ENCODE assay signal across 23 cellular contexts in the genomic region with DNA sequence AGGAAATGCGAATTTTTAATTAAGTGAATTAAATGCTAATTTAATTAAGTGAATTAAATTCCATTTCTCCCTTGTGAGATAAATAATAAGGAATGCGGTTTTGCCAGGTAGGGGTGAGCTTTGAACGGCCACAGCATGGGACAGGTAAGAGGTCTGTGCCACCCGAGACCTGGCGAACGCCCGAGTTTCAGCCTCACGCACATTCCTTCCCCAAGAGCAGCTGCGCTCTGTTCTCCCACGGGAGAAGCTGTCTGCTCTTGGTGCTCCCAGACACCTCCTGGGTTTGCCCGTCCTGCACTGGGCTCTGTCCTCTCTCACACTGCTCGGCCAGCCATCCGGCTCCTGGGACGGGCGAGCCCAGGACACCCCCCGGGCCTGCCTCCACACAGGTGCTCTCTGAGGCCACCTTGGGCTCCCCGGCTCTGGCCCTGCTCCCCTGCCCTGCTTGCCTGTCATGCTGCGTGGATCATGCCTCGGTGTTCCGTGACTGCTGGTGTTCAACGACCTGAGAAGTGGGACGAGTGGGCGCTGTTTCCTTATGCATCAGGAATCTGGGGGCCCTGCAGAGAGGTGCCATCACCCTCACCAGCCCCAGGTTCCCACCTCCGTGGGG. TPM values are rescaled to one million over a fixed set of nuclear protein-coding genes. Genes with fewer than 3 reads are reported as not detected.
DNase-seq lines count a peak whose midpoint lies in the region; ATAC-seq and TF ChIP-seq lines count a peak whose summit lies in the region.
"Had no signal": no experiment of that assay in that cellular context is flagged by ENCODE, and none has a peak within 500 bp of the region (broad histone marks: within the 10 kb centered on the region; RNA-seq: fewer than 3 reads in every experiment).

No MANE protein-coding gene starts in this region.

- no TSS peak for BruUV-seq in HCT116 (replicated peaks; lab: Mats Ljungman, UMichigan)

- intact Hi-C loops in HCT116 (cut with micrococcal nuclease): no loop called here
- intact Hi-C loops in left colon (cut with DNase I, micrococcal nuclease): no loop called here
- intact Hi-C loops in gastrocnemius medialis (cut with DNase I; ENCODE audit: low total_unique reads): no loop called here

- H3K9me2 ChIP-seq in HCT116 (ENCODE audit: insufficient read depth): no peaks in the 10 kb centered on the region

- H2AFZ ChIP-seq in HCT116 (ENCODE audit: low read depth, low read length, poor library complexity, severe bottlenecking): no peak overlapping the region
- H2AFZ ChIP-seq: parathyroid adenoma had no signal

- ATAC-seq in HCT116 (peak; percentile 25; the same call in 1 of the 2 replicates), left colon (peak; percentile 16), gastrocnemius medialis (peak; percentile 20 to 23), HG03520 (IDR thresholded peaks at IDR 0.05; ENCODE audit: unreplicated experiment) (no peak)
- ATAC-seq: left lung, WTC11 had no signal

- TF ChIP-seq CTCF in HCT116 (IDR thresholded peaks at IDR 0.05 in 2 of 3, conservative IDR thresholded peaks at IDR 0.05 in 1 of 3; ENCODE audit: borderline replicate concordance in 1 of 3, insufficient read depth in 1 of 3, low read depth in 2 of 3, low read length in 2 of 3): no peak
- TF ChIP-seq CTCF in gastrocnemius medialis (IDR thresholded peaks at IDR 0.05 in 4 of 5, conservative IDR thresholded peaks at IDR 0.05 in 1 of 5): no peak
- no peak for TF ChIP-seq CTCF in tibial nerve (IDR thresholded peaks at IDR 0.05)

- no peak for TF ChIP-seq POLR2A in HCT116 (IDR thresholded peaks at IDR 0.05; ENCODE audit: borderline replicate concordance, extremely low read depth, insufficient read depth, insufficient read length)
- no peak for TF ChIP-seq POLR2A in gastrocnemius medialis (IDR thresholded peaks at IDR 0.05)
- TF ChIP-seq POLR2A in tibial nerve (IDR thresholded peaks at IDR 0.05): no peak

- no peaks in the 10 kb centered on the region for H3K79me2 ChIP-seq in HCT116 (ENCODE audit: insufficient read depth, low read length)
- H3K79me2 ChIP-seq: parathyroid adenoma had no signal

- no peak overlapping the region for H3K4me3 ChIP-seq in HCT116 (replicated peaks in 1 of 2; ENCODE audit: low read depth in 1 of 2, low read length in 2 of 2)
- no peak overlapping the region for H3K4me3 ChIP-seq in gastrocnemius medialis
- H3K4me3 ChIP-seq in tibial nerve: no peak overlapping the region
- H3K4me3 ChIP-seq: left lung had no signal

- 75 to 84% methylated on average over 24 of the region's 24 CpGs for WGBS in tibial nerve, 2 donors

- no peak for TF ChIP-seq EP300 in tibial nerve (IDR thresholded peaks at IDR 0.05)

- in situ Hi-C loops in gastrocnemius medialis (cut with MboI; ENCODE audit: low sequenced_read_pairs in 4 of 4): no loop called here

- no peaks in the 10 kb centered on the region for H4K20me1 ChIP-seq in HCT116 (ENCODE audit: insufficient read depth)

- no peak overlapping the region for H3K27ac ChIP-seq in HCT116 (ENCODE audit: low read depth, low read length)
- peak overlapping the region; percentile 50 to 99 (median 82) for H3K27ac ChIP-seq in gastrocnemius medialis
- H3K27ac ChIP-seq in tibial nerve: no peak overlapping the region
- H3K27ac ChIP-seq: epithelial cell of prostate, left lung, parathyroid adenoma had no signal

- DNase-seq in NCI-H2171 treated with DMSO at 0.1 percent for 48 hours (lab: John Stamatoyannopoulos, UW): peak; percentile 25
- DNase-seq in NCI-H2171 (lab: John Stamatoyannopoulos, UW): no peak
- no peak for DNase-seq in HCT116 (ENCODE audit: low read depth, low spot score)
- no peak for DNase-seq in left colon
- peak in 1 of 2 donors; percentile 19 for DNase-seq in gastrocnemius medialis
- DNase-seq in tibial nerve (ENCODE audit: low spot score in 2 of 2): no peak
- no peak for DNase-seq in NOMO-1 (lab: John Stamatoyannopoulos, UW; ENCODE audit: unreplicated experiment in 2 of 2)
- DNase-seq: 8988T; activated CD4-positive, alpha-beta T cell treated with anti-CD3 and anti-CD28 coated beads, Interleukin-2, amount 50 U/mL, for 4 hours; activated gamma-delta T cell; CD4-positive, alpha-beta memory T cell; KG1; MM.1S; NCI-H1436; NCI-H2107; NCI-H524; RPMI8226; T-helper 9 cell had no signal

- TF ChIP-seq RAD21 in HCT116 (IDR thresholded peaks at IDR 0.05; ENCODE audit: low read depth): no peak

- POLR2A ChIA-PET in HCT116 (lab: Charles Lee): no interaction called here

- CTCF ChIA-PET in HCT116 (lab: Charles Lee): no interaction called here

- peaks cover 1 to 3% of the 10 kb centered on the region in 2 experiments; a peak in 2 of 4 replicates for H3K9me3 ChIP-seq in HCT116 (ENCODE audit: control insufficient read depth in 1 of 2, insufficient read depth in 1 of 2, low read depth in 1 of 2, low read length in 2 of 2)
- H3K9me3 ChIP-seq in gastrocnemius medialis: no peaks in the 10 kb centered on the region
- peaks cover 0 to 40% (median 8%) of the 10 kb centered on the region in 4 donors for H3K9me3 ChIP-seq in tibial nerve

- H3K4me1 ChIP-seq in HCT116 (ENCODE audit: control insufficient read depth in 1 of 2, insufficient read depth in 2 of 2, low read length in 2 of 2) (peaks cover 4 to 9% of the 10 kb centered on the region in 2 experiments), gastrocnemius medialis (peaks cover 0 to 14% of the 10 kb centered on the region in 2 donors), tibial nerve (no peaks in the 10 kb centered on the region)
- H3K4me1 ChIP-seq: parathyroid adenoma had no signal

- no peak overlapping the region for H3K9ac ChIP-seq in HCT116 (ENCODE audit: low read length)
- H3K9ac ChIP-seq: parathyroid adenoma had no signal

- H3K36me3 ChIP-seq in HCT116 (ENCODE audit: control insufficient read depth in 1 of 2, insufficient read depth in 2 of 2, low read length in 2 of 2): peaks cover 0 to 3% of the 10 kb centered on the region in 2 experiments; a peak in 2 of 4 replicates
- peaks cover 0 to 36% of the 10 kb centered on the region in 2 donors for H3K36me3 ChIP-seq in gastrocnemius medialis
- H3K36me3 ChIP-seq in tibial nerve: peaks cover 0 to 50% (median 0%) of the 10 kb centered on the region in 3 donors

- H3K27me3 ChIP-seq in HCT116 (ENCODE audit: insufficient read depth, low read length) (no peaks in the 10 kb centered on the region), gastrocnemius medialis (no peaks in the 10 kb centered on the region), tibial nerve (no peaks in the 10 kb centered on the region)
- H3K27me3 ChIP-seq: left lung had no signal

- H3K4me2 ChIP-seq in HCT116 (ENCODE audit: low read length): no peak overlapping the region

- RAD21 ChIA-PET in HCT116 (lab: Charles Lee; ENCODE audit: low non-redundant PET in 1 of 2, low total read pairs in 2 of 2, uncharacterized antibody in 2 of 2, unreplicated experiment in 2 of 2): no interaction called here

TF ChIP-seq in HCT116, 20 proteins besides CTCF, POLR2A, EP300 and RAD21:
- TF ChIP-seq, protein P1, sequence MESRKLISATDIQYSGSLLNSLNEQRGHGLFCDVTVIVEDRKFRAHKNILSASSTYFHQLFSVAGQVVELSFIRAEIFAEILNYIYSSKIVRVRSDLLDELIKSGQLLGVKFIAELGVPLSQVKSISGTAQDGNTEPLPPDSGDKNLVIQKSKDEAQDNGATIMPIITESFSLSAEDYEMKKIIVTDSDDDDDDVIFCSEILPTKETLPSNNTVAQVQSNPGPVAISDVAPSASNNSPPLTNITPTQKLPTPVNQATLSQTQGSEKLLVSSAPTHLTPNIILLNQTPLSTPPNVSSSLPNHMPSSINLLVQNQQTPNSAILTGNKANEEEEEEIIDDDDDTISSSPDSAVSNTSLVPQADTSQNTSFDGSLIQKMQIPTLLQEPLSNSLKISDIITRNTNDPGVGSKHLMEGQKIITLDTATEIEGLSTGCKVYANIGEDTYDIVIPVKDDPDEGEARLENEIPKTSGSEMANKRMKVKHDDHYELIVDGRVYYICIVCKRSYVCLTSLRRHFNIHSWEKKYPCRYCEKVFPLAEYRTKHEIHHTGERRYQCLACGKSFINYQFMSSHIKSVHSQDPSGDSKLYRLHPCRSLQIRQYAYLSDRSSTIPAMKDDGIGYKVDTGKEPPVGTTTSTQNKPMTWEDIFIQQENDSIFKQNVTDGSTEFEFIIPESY (IDR thresholded peaks at IDR 0.05; ENCODE audit: extremely low read depth, insufficient replicate concordance, low read length): no peak
- TF ChIP-seq POLR2AphosphoS5 (IDR thresholded peaks at IDR 0.05; ENCODE audit: low read depth, low read length): no peak
- no peak for TF ChIP-seq CBX3 (IDR thresholded peaks at IDR 0.05; ENCODE audit: low read depth)
- TF ChIP-seq, protein P2, sequence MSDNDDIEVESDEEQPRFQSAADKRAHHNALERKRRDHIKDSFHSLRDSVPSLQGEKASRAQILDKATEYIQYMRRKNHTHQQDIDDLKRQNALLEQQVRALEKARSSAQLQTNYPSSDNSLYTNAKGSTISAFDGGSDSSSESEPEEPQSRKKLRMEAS (IDR thresholded peaks at IDR 0.05): no peak
- TF ChIP-seq FOSL1 (IDR thresholded peaks at IDR 0.05; ENCODE audit: low read depth): no peak
- no peak for TF ChIP-seq ELF1 (IDR thresholded peaks at IDR 0.05; ENCODE audit: borderline replicate concordance, low read depth)
- no peak for TF ChIP-seq EGR1 (IDR thresholded peaks at IDR 0.05; ENCODE audit: low read depth)
- no peak for TF ChIP-seq EZH2 (IDR thresholded peaks at IDR 0.05)
- no peak for TF ChIP-seq ZNF274 (IDR thresholded peaks at IDR 0.05; ENCODE audit: low read depth, low read length)
- TF ChIP-seq JUND (IDR thresholded peaks at IDR 0.05): no peak
- no peak for TF ChIP-seq YY1 (IDR thresholded peaks at IDR 0.05; ENCODE audit: extremely low read depth, insufficient replicate concordance, low read depth, low read length)
- TF ChIP-seq TCF7L2 (IDR thresholded peaks at IDR 0.05; ENCODE audit: borderline replicate concordance, extremely low read depth, insufficient read depth, insufficient read length): no peak
- TF ChIP-seq ZFX (IDR thresholded peaks at IDR 0.05): no peak
- TF ChIP-seq, protein P3, sequence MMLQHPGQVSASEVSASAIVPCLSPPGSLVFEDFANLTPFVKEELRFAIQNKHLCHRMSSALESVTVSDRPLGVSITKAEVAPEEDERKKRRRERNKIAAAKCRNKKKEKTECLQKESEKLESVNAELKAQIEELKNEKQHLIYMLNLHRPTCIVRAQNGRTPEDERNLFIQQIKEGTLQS (IDR thresholded peaks at IDR 0.05): no peak

RNA-seq across cellular contexts. Expression of a gene that starts 13.7 kb away (rescaled TPM):
- total RNA-seq in HCT116 (2021; ENCODE audit: unreplicated experiment) (33.1 TPM), left colon (10 to 100 TPM; 13.4 to 17.6 TPM), gastrocnemius medialis (10 to 100 TPM; 54.8 to 94.9 (median 82.9) TPM), tibial nerve (10 to 100 TPM; 27.6 to 40.8 (median 35.7) TPM)
- polyA plus RNA-seq in HCT116 (2012): 17.8 and 18.1 TPM in 2 replicates

RNA-seq across cellular contexts. Expression of a gene that starts 40.1 kb away (rescaled TPM):
- 54.8 TPM for total RNA-seq in HCT116 (2021; ENCODE audit: unreplicated experiment)
- 37.7 and 48.4 TPM in 2 replicates for polyA plus RNA-seq in HCT116 (2012)
- total RNA-seq in left colon: 10 to 100 TPM; 63.0 to 64.8 TPM
- total RNA-seq in gastrocnemius medialis: 100 to 1,000 TPM; 218 to 263 (median 248) TPM
- 10 to 100 TPM; 48.6 to 61.4 (median 55.9) TPM for total RNA-seq in tibial nerve

Comparison
In these comparisons a context has a peak if more than half of its experiments do, and no peak if none do; other contexts are left out.
1. H3K27ac ChIP-seq: peak in gastrocnemius medialis (4 of 4); none in HCT116 (single experiment) and tibial nerve (0 of 4).